ENCODE assay signal across 22 cellular contexts in the genomic region with DNA sequence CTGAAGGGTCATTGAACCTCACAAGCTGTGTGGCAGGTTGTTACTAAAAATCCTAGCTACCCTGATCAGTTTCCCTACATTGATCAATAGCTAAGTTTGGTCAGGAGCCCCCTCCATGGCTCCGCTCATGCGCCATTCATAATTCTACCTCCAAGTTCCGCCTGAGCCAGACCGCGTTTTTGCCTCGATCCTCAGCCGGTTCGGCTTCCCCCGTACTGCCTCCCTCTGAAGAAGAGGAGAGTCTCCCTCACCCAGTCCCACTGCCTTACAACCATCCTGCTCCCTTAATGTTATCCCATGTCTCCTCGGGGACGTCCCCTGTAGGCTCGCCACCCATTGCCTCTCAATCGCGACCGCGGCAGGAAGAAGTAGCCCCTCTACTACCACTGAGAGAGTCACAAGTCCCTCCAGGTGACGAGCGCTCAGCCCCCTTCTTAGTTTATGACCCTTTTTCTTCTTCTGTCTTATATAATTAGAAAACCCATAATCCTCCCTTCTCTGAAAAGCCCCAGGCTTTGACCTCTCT.
DNase-seq lines count a peak whose midpoint lies in the region; ATAC-seq and TF ChIP-seq lines count a peak whose summit lies in the region.
"Had no signal": no experiment of that assay in that cellular context is flagged by ENCODE, and none has a peak within 500 bp of the region (broad histone marks: within the 10 kb centered on the region; RNA-seq: fewer than 3 reads in every experiment).

No MANE protein-coding gene starts in this region.

- H3K36me3 ChIP-seq in CD8-positive, alpha-beta memory T cell (ENCODE audit: insufficient read depth, low read length), result no peaks in the 10 kb centered on the region
- H3K36me3 ChIP-seq: esophagus squamous epithelium, gastroesophageal sphincter, thyroid gland had no signal

- no peak overlapping the region for H2AK5ac ChIP-seq in H9 (ENCODE audit: insufficient read length, low read length)

- H3K23ac ChIP-seq in H9 (ENCODE audit: insufficient read length, low read depth, low read length), result no peak overlapping the region

- TF ChIP-seq CTCF in H9 (conservative IDR thresholded peaks at IDR 0.05) (no peak), endothelial cell (IDR thresholded peaks at IDR 0.05; ENCODE audit: unreplicated experiment) (no peak)

- H2BK12ac ChIP-seq in H9 (ENCODE audit: insufficient read length, low read depth, low read length), result no peak overlapping the region

- peaks cover 39 to 49% (median 45%) of the 10 kb centered on the region in 3 donors for H3K4me1 Mint-ChIP-seq in CD8-positive, alpha-beta memory T cell
- H3K4me1 Mint-ChIP-seq in H9 (peaks cover 52 to 65% of the 10 kb centered on the region in 2 experiments), endothelial cell (ENCODE audit: unreplicated experiment) (peaks cover 32% of the 10 kb centered on the region)

- H3K27me3 Mint-ChIP-seq in CD8-positive, alpha-beta memory T cell, result no peaks in the 10 kb centered on the region
- H3K27me3 Mint-ChIP-seq in H9 (ENCODE audit: low read depth), result no peaks in the 10 kb centered on the region
- peaks cover 3% of the 10 kb centered on the region for H3K27me3 Mint-ChIP-seq in endothelial cell (ENCODE audit: unreplicated experiment)
- H3K27me3 Mint-ChIP-seq: activated naive CD4-positive, alpha-beta T cell treated with anti-CD3 and anti-CD28 coated beads, Interleukin-2, amount 10 ng/mL, durations not matched to agents 7 days and 5 days had no signal

- no peaks in the 10 kb centered on the region for H3K27me3 ChIP-seq in CD8-positive, alpha-beta memory T cell (ENCODE audit: insufficient read depth, low read length, poor library complexity, severe bottlenecking)
- no peaks in the 10 kb centered on the region for H3K27me3 ChIP-seq in H9 (ENCODE audit: insufficient read depth, low read length)
- H3K27me3 ChIP-seq: esophagus squamous epithelium, gastroesophageal sphincter, thyroid gland had no signal

- H2BK120ac ChIP-seq in H9 (ENCODE audit: low read depth, low read length, poor library complexity, severe bottlenecking), result no peak overlapping the region

- no peaks in the 10 kb centered on the region for H3K23me2 ChIP-seq in H9 (ENCODE audit: insufficient read length, low read depth, low read length, poor library complexity, severe bottlenecking)

- no peak overlapping the region for H3K56ac ChIP-seq in H9 (ENCODE audit: insufficient read length, low read depth, low read length)

- no peak for ATAC-seq in GM21737 (IDR thresholded peaks at IDR 0.05; ENCODE audit: unreplicated experiment)
- ATAC-seq: gastroesophageal sphincter; HCT116; stimulated activated naive B cell treated with anti-CD40 and anti-IgM and Interleukin-4, amounts not matched to agents 10 μg/mL and 1 μg/mL and 100 μg/mL, for 72 hours had no signal

- H3K18ac ChIP-seq in H9 (ENCODE audit: insufficient read length, low read depth, low read length), result no peak overlapping the region

- POLR2A ChIA-PET in CD8-positive, alpha-beta memory T cell (lab: Charles Lee), result interaction anchor here (0.5 kb wide), 1 partner anchor 14 kb away, joined by 3 read pairs; no protein-coding TSS in a partner anchor

- peaks cover 0 to 8% (median 5%) of the 10 kb centered on the region in 3 donors for H3K36me3 Mint-ChIP-seq in CD8-positive, alpha-beta memory T cell
- no peaks in the 10 kb centered on the region; a peak in 1 of 7 replicates for H3K36me3 Mint-ChIP-seq in H9 (ENCODE audit: insufficient read depth in 1 of 3, low read depth in 3 of 3)
- H3K36me3 Mint-ChIP-seq in endothelial cell (ENCODE audit: low read depth, unreplicated experiment), result no peaks in the 10 kb centered on the region
- H3K36me3 Mint-ChIP-seq: activated naive CD4-positive, alpha-beta T cell treated with anti-CD3 and anti-CD28 coated beads, Interleukin-2, amount 10 ng/mL, durations not matched to agents 7 days and 5 days; stimulated activated naive B cell treated with anti-CD40 and anti-IgM and Interleukin-4, amounts not matched to agents 10 μg/mL and 1 μg/mL and 100 μg/mL, for 72 hours had no signal

- no peak overlapping the region for H4K8ac ChIP-seq in H9 (replicated peaks; ENCODE audit: insufficient read length, low read depth, low read length)

- H3K9me3 Mint-ChIP-seq in CD8-positive, alpha-beta memory T cell, result no peaks in the 10 kb centered on the region
- H3K9me3 Mint-ChIP-seq in H9 (no peaks in the 10 kb centered on the region), endothelial cell (ENCODE audit: unreplicated experiment) (no peaks in the 10 kb centered on the region)
- H3K9me3 Mint-ChIP-seq: activated naive CD4-positive, alpha-beta T cell treated with anti-CD3 and anti-CD28 coated beads, Interleukin-2, amount 10 ng/mL, durations not matched to agents 7 days and 5 days; stimulated activated naive B cell treated with anti-CD40 and anti-IgM and Interleukin-4, amounts not matched to agents 10 μg/mL and 1 μg/mL and 100 μg/mL, for 72 hours had no signal

- no peak overlapping the region for H3K4me2 ChIP-seq in H9 (ENCODE audit: insufficient read depth, insufficient read length, low read length)

- no peaks in the 10 kb centered on the region for H3K79me1 ChIP-seq in H9 (ENCODE audit: insufficient read depth, low read depth, low read length, poor library complexity, severe bottlenecking)

- no peak overlapping the region for H3K4me3 ChIP-seq in CD8-positive, alpha-beta memory T cell (ENCODE audit: low read length)
- H3K4me3 ChIP-seq: esophagus squamous epithelium, gastroesophageal sphincter, lung, thyroid gland had no signal

- no peak overlapping the region for H2BK5ac ChIP-seq in H9 (ENCODE audit: insufficient read length, low read length)

- H3K27ac Mint-ChIP-seq in CD8-positive, alpha-beta memory T cell, result peak overlapping the region; percentile 47 to 92 (median 64)
- H3K27ac Mint-ChIP-seq in H9, result peak overlapping the region; percentile 47 to 80 (median 50); a peak in 5 of 7 replicates
- H3K27ac Mint-ChIP-seq in endothelial cell (ENCODE audit: unreplicated experiment), result peak overlapping the region; percentile 69
- H3K27ac Mint-ChIP-seq: activated naive CD4-positive, alpha-beta T cell treated with anti-CD3 and anti-CD28 coated beads, Interleukin-2, amount 10 ng/mL, durations not matched to agents 7 days and 5 days; stimulated activated naive B cell treated with anti-CD40 and anti-IgM and Interleukin-4, amounts not matched to agents 10 μg/mL and 1 μg/mL and 100 μg/mL, for 72 hours had no signal

- H4K91ac ChIP-seq in H9 (ENCODE audit: insufficient read length, low read depth, low read length), result no peak overlapping the region

- no peak overlapping the region for H2BK20ac ChIP-seq in H9 (ENCODE audit: low read depth, low read length, poor library complexity, severe bottlenecking)

- H3K27ac ChIP-seq in CD8-positive, alpha-beta memory T cell (ENCODE audit: low read depth, low read length), result no peak overlapping the region
- H3K27ac ChIP-seq in H9 (ENCODE audit: insufficient read length, low read depth, low read length), result no peak overlapping the region
- H3K27ac ChIP-seq: esophagus squamous epithelium, gastroesophageal sphincter, thyroid gland, VCaP had no signal

- H4K5ac ChIP-seq in H9 (ENCODE audit: insufficient read length, low read depth, low read length), result no peak overlapping the region

- no CpG with 5 or more reads among the region's 18 CpGs for WGBS in H9 (ENCODE audit: extremely low coverage, insufficient read length, low lambda C conversion rate)

- no peak overlapping the region; the same call in 1 of the 2 replicates for H3K14ac ChIP-seq in H9 (ENCODE audit: insufficient read depth, low read length)

- DNase-seq in CD8-positive, alpha-beta memory T cell, result no peak
- DNase-seq in H9 (no peak), endothelial cell (ENCODE audit: low spot score) (no peak), retina (peak; percentile 3), NCI-H2227 treated with DMSO at 0.1 percent for 48 hours (lab: John Stamatoyannopoulos, UW) (no peak), D341Med (ENCODE audit: low spot score) (no peak)
- DNase-seq: activated CD4-positive, alpha-beta T cell treated with anti-CD3 and anti-CD28 coated beads, Interleukin-2, amount 50 U/mL, for 4 hours; activated naive CD4-positive, alpha-beta T cell treated with anti-CD3 and anti-CD28 coated beads, Interleukin-2, amount 10 ng/mL, durations not matched to agents 7 days and 5 days; activated T-cell treated with anti-CD3 and anti-CD28 coated beads for 4 hours; COR-L47; DND-41; effector memory CD4-positive, alpha-beta T cell; esophagus squamous epithelium; NCI-H1417 treated with DMSO at 0.1 percent for 48 hours; NCI-H526 treated with DMSO at 0.1 percent for 48 hours; stimulated activated naive B cell treated with anti-CD40 and anti-IgM and Interleukin-4, amounts not matched to agents 10 μg/mL and 1 μg/mL and 100 μg/mL, for 72 hours; thyroid gland had no signal

- CTCF ChIA-PET in CD8-positive, alpha-beta memory T cell (lab: Charles Lee), result no interaction called here

- no peak overlapping the region for H2BK15ac ChIP-seq in H9 (ENCODE audit: low read depth, low read length)

- peak overlapping the region in 3 of 7 donors; percentile 14 to 71 (median 38) for H3K4me3 Mint-ChIP-seq in CD8-positive, alpha-beta memory T cell
- no peak overlapping the region; a peak in 1 of 5 replicates for H3K4me3 Mint-ChIP-seq in H9
- no peak overlapping the region for H3K4me3 Mint-ChIP-seq in endothelial cell (ENCODE audit: unreplicated experiment)
- H3K4me3 Mint-ChIP-seq: activated naive CD4-positive, alpha-beta T cell treated with anti-CD3 and anti-CD28 coated beads, Interleukin-2, amount 10 ng/mL, durations not matched to agents 7 days and 5 days; stimulated activated naive B cell treated with anti-CD40 and anti-IgM and Interleukin-4, amounts not matched to agents 10 μg/mL and 1 μg/mL and 100 μg/mL, for 72 hours had no signal

- no peak overlapping the region for H3K9ac ChIP-seq in H9 (ENCODE audit: extremely low read depth, insufficient read length, low read length)

- H2AFZ ChIP-seq in H9 (ENCODE audit: low read length), result no peak overlapping the region

- no peaks in the 10 kb centered on the region for H4K20me1 ChIP-seq in H9 (ENCODE audit: control insufficient read depth, insufficient read depth, insufficient read length)

- peaks cover 15% of the 10 kb centered on the region for H3K4me1 ChIP-seq in CD8-positive, alpha-beta memory T cell (ENCODE audit: insufficient read depth, low read length)
- H3K4me1 ChIP-seq in H9 (ENCODE audit: insufficient read depth, low read length), result peaks cover 4% of the 10 kb centered on the region; the same call in 1 of the 2 replicates

- no peaks in the 10 kb centered on the region for H3K79me2 ChIP-seq in H9 (ENCODE audit: insufficient read depth, low read length)

- no peaks in the 10 kb centered on the region for H3K9me3 ChIP-seq in CD8-positive, alpha-beta memory T cell (ENCODE audit: low read length)
- H3K9me3 ChIP-seq in H9 (ENCODE audit: control insufficient read depth, low read depth, low read length), result no peaks in the 10 kb centered on the region
- H3K9me3 ChIP-seq: esophagus squamous epithelium, gastroesophageal sphincter, thyroid gland had no signal

- H3T11ph ChIP-seq in H9 (ENCODE audit: low read length), result no peak overlapping the region

- H3K4ac ChIP-seq in H9 (ENCODE audit: low read depth, low read length), result no peak overlapping the region
